In the genomic region with DNA sequence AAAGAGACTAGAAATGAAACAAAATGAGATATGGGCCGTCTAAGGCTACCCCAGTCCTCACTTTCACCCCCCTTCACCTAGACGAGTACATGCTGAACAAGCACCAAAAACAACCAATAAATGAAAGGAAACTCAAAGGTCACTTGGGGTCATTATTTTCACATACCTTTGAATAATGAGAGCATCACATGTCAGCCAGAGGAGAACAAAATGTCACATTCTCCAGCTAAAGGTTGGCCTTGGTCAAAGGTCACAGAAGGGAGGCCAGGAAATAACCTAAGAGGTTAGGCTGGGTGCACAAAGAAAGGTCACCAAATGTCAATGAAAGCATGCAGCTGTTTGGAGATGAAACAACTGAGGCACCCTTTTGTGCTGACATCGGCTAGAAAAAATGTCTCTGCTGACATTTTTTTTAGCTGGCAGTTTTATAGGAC, we compare ENCODE assay signal across 1 cellular context.
A peak's percentile ranks its signal among the peaks of the same experiment; 100 is the strongest.
TF ChIP-seq lines count a peak whose summit lies in the region.

No MANE protein-coding gene starts in this region.

TF ChIP-seq in WTC11, 78 proteins besides CTCF, POLR2A, EP300 and RAD21 (continued from another document):
- TF ChIP-seq PRDM15 (CRISPR knock-in tag; IDR thresholded peaks at IDR 0.05): no peak
- TF ChIP-seq GABPB1 (CRISPR knock-in tag; IDR thresholded peaks at IDR 0.05): peak; percentile 64
- 0 out of 2 replicates have a peak, but pooled peaks have one; percentile 20 for TF ChIP-seq NR2C2 (CRISPR knock-in tag; IDR thresholded peaks at IDR 0.05)
- no peak for TF ChIP-seq FOXJ3 (CRISPR knock-in tag; IDR thresholded peaks at IDR 0.05; ENCODE audit: borderline replicate concordance)
